Comparison of ENCODE assay signal across 22 cellular contexts in the genomic region with DNA sequence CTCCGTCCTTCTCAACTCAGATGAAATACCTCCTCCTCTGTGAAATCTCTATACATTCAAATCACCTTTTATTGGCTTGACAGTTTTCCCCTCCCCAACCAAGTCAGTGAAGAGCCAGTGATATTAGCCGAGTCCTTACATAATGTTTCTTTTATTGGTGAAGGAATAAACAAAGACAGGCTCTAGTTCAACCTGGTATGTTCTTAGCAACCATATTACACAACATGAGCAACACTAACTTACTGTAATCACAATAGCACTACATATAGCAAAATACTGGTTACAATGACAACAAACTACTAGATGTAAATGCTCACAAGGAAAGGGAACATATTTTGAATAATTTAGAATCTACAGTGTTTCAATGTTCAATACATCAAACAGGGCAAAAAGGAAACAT. TPM values are rescaled to one million over a fixed set of nuclear protein-coding genes. Genes with fewer than 3 reads are reported as not detected.
DNase-seq lines count a peak whose midpoint lies in the region; ATAC-seq, FAIRE-seq and TF ChIP-seq lines count a peak whose summit lies in the region.
"Had no signal": no experiment of that assay in that cellular context is flagged by ENCODE, and none has a peak within 500 bp of the region (broad histone marks: within the 10 kb centered on the region; RNA-seq: fewer than 3 reads in every experiment).

No MANE protein-coding gene starts in this region.

- H3K36me3 Mint-ChIP-seq in stimulated activated naive CD8-positive, alpha-beta T cell treated with anti-CD3 and anti-CD28 coated beads, Interleukin-15, Interleukin-2, amounts not matched to agents 100 ng/mL and 50 ng/mL, for 24 hours (ENCODE audit: low read depth), result peaks cover 81% of the 10 kb centered on the region
- H3K36me3 Mint-ChIP-seq in astrocyte (ENCODE audit: low read depth, unreplicated experiment) (peaks cover 14% of the 10 kb centered on the region), glutamatergic neuron (ENCODE audit: unreplicated experiment) (no peaks in the 10 kb centered on the region)

- intact Hi-C loops in left ventricle myocardium inferior (cut with micrococcal nuclease), result no loop called here

- FAIRE-seq in astrocyte (lab: Jason Lieb, UNC), result peak; percentile 26
- FAIRE-seq: bronchial epithelial cell had no signal

- H3K9me3 Mint-ChIP-seq in stimulated activated naive CD8-positive, alpha-beta T cell treated with anti-CD3 and anti-CD28 coated beads, Interleukin-15, Interleukin-2, amounts not matched to agents 100 ng/mL and 50 ng/mL, for 24 hours, result peaks cover 3% of the 10 kb centered on the region
- H3K9me3 Mint-ChIP-seq in stimulated activated naive CD8-positive, alpha-beta T cell treated with anti-CD3 and anti-CD28 coated beads, Interleukin-15, amount 100 ng/mL, for 72 hours, result peaks cover 0 to 4% of the 10 kb centered on the region in 2 donors
- H3K9me3 Mint-ChIP-seq in astrocyte (ENCODE audit: unreplicated experiment), result no peaks in the 10 kb centered on the region
- H3K9me3 Mint-ChIP-seq in glutamatergic neuron (ENCODE audit: unreplicated experiment), result peaks cover 5% of the 10 kb centered on the region

- peaks cover 80% of the 10 kb centered on the region for H3K4me1 Mint-ChIP-seq in stimulated activated naive CD8-positive, alpha-beta T cell treated with anti-CD3 and anti-CD28 coated beads, Interleukin-15, Interleukin-2, amounts not matched to agents 100 ng/mL and 50 ng/mL, for 24 hours (ENCODE audit: low read depth)
- peaks cover 63% of the 10 kb centered on the region for H3K4me1 Mint-ChIP-seq in stimulated activated naive CD8-positive, alpha-beta T cell treated with anti-CD3 and anti-CD28 coated beads, Interleukin-15, amount 100 ng/mL, for 72 hours
- H3K4me1 Mint-ChIP-seq in astrocyte (ENCODE audit: low read depth, unreplicated experiment) (peaks cover 25% of the 10 kb centered on the region), glutamatergic neuron (ENCODE audit: low read depth, unreplicated experiment) (peaks cover 7% of the 10 kb centered on the region)

- H3K4me2 ChIP-seq in astrocyte (ENCODE audit: low read length), result no peak overlapping the region

- H3K36me3 ChIP-seq in astrocyte (ENCODE audit: insufficient read depth, low read length) (peaks cover 8% of the 10 kb centered on the region), left ventricle myocardium inferior (peaks cover 36% of the 10 kb centered on the region)

- H3K9ac ChIP-seq in astrocyte (ENCODE audit: low read length), result no peak overlapping the region

- peaks cover 11% of the 10 kb centered on the region for H3K4me1 ChIP-seq in astrocyte (ENCODE audit: insufficient read depth, low read length)
- peaks cover 65% of the 10 kb centered on the region for H3K4me1 ChIP-seq in left ventricle myocardium inferior

- H3K4me3 ChIP-seq in astrocyte (ENCODE audit: insufficient read depth, low read depth, low read length) (no peak overlapping the region), left ventricle myocardium inferior (no peak overlapping the region)
- H3K4me3 ChIP-seq: lung, MG63 had no signal

- H3K9me3 ChIP-seq in astrocyte (ENCODE audit: insufficient read depth, low read depth, low read length), result no peaks in the 10 kb centered on the region
- H3K9me3 ChIP-seq in left ventricle myocardium inferior (replicated peaks), result peaks cover 5% of the 10 kb centered on the region
- H3K9me3 ChIP-seq: MG63 had no signal

- no peak overlapping the region for H3K27ac ChIP-seq in astrocyte (ENCODE audit: low read depth, low read length)
- H3K27ac ChIP-seq in left ventricle myocardium inferior (replicated peaks), result no peak overlapping the region
- H3K27ac ChIP-seq: foreskin keratinocyte had no signal

- peaks cover 94% of the 10 kb centered on the region for H4K20me1 ChIP-seq in astrocyte (ENCODE audit: insufficient read depth, low read length)

- peak overlapping the region; percentile 2 for H3K27ac Mint-ChIP-seq in stimulated activated naive CD8-positive, alpha-beta T cell treated with anti-CD3 and anti-CD28 coated beads, Interleukin-15, Interleukin-2, amounts not matched to agents 100 ng/mL and 50 ng/mL, for 24 hours
- H3K27ac Mint-ChIP-seq in stimulated activated naive CD8-positive, alpha-beta T cell treated with anti-CD3 and anti-CD28 coated beads, Interleukin-15, amount 100 ng/mL, for 72 hours, result peak overlapping the region in 1 of 2 donors; percentile 7
- H3K27ac Mint-ChIP-seq in astrocyte (ENCODE audit: unreplicated experiment) (peak overlapping the region; percentile 12), glutamatergic neuron (ENCODE audit: unreplicated experiment) (peak overlapping the region; percentile 31)

- H3K27me3 ChIP-seq in astrocyte (ENCODE audit: insufficient read depth, low read length) (no peaks in the 10 kb centered on the region), left ventricle myocardium inferior (ENCODE audit: low read depth) (no peaks in the 10 kb centered on the region)
- H3K27me3 ChIP-seq: foreskin keratinocyte, MG63 had no signal

- TF ChIP-seq CTCF in astrocyte (IDR thresholded peaks at IDR 0.05; ENCODE audit: insufficient read depth, low read depth, low read length), result no peak
- TF ChIP-seq CTCF in glutamatergic neuron (IDR thresholded peaks at IDR 0.05; ENCODE audit: partially characterized antibody, unreplicated experiment), result no peak
- no peak for TF ChIP-seq CTCF in left ventricle myocardium inferior (IDR thresholded peaks at IDR 0.05; ENCODE audit: borderline replicate concordance)

- H3K27me3 Mint-ChIP-seq in stimulated activated naive CD8-positive, alpha-beta T cell treated with anti-CD3 and anti-CD28 coated beads, Interleukin-15, Interleukin-2, amounts not matched to agents 100 ng/mL and 50 ng/mL, for 24 hours, result no peaks in the 10 kb centered on the region
- H3K27me3 Mint-ChIP-seq in stimulated activated naive CD8-positive, alpha-beta T cell treated with anti-CD3 and anti-CD28 coated beads, Interleukin-15, amount 100 ng/mL, for 72 hours, result no peaks in the 10 kb centered on the region
- H3K27me3 Mint-ChIP-seq in astrocyte (ENCODE audit: low read depth, unreplicated experiment), result no peaks in the 10 kb centered on the region
- H3K27me3 Mint-ChIP-seq in glutamatergic neuron (ENCODE audit: unreplicated experiment), result no peaks in the 10 kb centered on the region

- no peak overlapping the region for H3K4me3 Mint-ChIP-seq in stimulated activated naive CD8-positive, alpha-beta T cell treated with anti-CD3 and anti-CD28 coated beads, Interleukin-15, Interleukin-2, amounts not matched to agents 100 ng/mL and 50 ng/mL, for 24 hours
- no peak overlapping the region for H3K4me3 Mint-ChIP-seq in stimulated activated naive CD8-positive, alpha-beta T cell treated with anti-CD3 and anti-CD28 coated beads, Interleukin-15, amount 100 ng/mL, for 72 hours
- H3K4me3 Mint-ChIP-seq in astrocyte (ENCODE audit: unreplicated experiment) (no peak overlapping the region), glutamatergic neuron (ENCODE audit: unreplicated experiment) (no peak overlapping the region)

- no peak for DNase-seq in stimulated activated naive CD8-positive, alpha-beta T cell treated with anti-CD3 and anti-CD28 coated beads, Interleukin-15, amount 100 ng/mL, for 72 hours
- DNase-seq in astrocyte (ENCODE audit: low read depth) (no peak), glutamatergic neuron (no peak), left ventricle myocardium inferior (no peak)
- no peak for DNase-seq in activated CD4-positive, alpha-beta T cell treated with anti-CD3 and anti-CD28 coated beads, Interleukin-2, amount 50 U/mL, for 48 hours
- DNase-seq: activated CD4-positive, CD25-positive, alpha-beta regulatory T cell treated with anti-CD3 and anti-CD28 coated beads, Interleukin-2, amount 50 U/mL, for 72 hours; activated CD8-positive, alpha-beta memory T cell treated with anti-CD3 and anti-CD28 coated beads, Interleukin-2, amount 50 U/mL, for 48 hours; activated naive CD4-positive, alpha-beta T cell treated with Interleukin-2 at 50 U/mL for 16 hours; effector memory CD4-positive, alpha-beta T cell; foreskin keratinocyte; GF-D8; MG63; NCI-H2029; NCI-H510A treated with DMSO at 0.1 percent for 48 hours; right cardiac atrium; SIG-M5; substantia nigra had no signal

- ATAC-seq in stimulated activated naive CD8-positive, alpha-beta T cell treated with anti-CD3 and anti-CD28 coated beads, Interleukin-15, amount 100 ng/mL, for 72 hours, result no peak
- ATAC-seq in GM18870 (IDR thresholded peaks at IDR 0.05; ENCODE audit: unreplicated experiment) (no peak), GM21447 (IDR thresholded peaks at IDR 0.05; ENCODE audit: unreplicated experiment) (no peak)
- ATAC-seq: foreskin keratinocyte, right cardiac atrium had no signal

- no peak overlapping the region for H2AFZ ChIP-seq in astrocyte (ENCODE audit: low read depth, low read length)

- H3K79me2 ChIP-seq in astrocyte (ENCODE audit: insufficient read depth, low read length), result peaks cover 100% of the 10 kb centered on the region

RNA-seq across cellular contexts. Expression of gene DHX15, which starts 19.9 kb away (rescaled TPM):
- total RNA-seq in astrocyte, result 116 and 130 TPM in 2 replicates
- 178 TPM for total RNA-seq in glutamatergic neuron (ENCODE audit: unreplicated experiment)
- 50.7 TPM for total RNA-seq in left ventricle myocardium inferior
